9 cellular contexts compared by ENCODE assay signal in genomic region chr19:6590458-6591319, GRCh38. TPM values are rescaled to one million over a fixed set of nuclear protein-coding genes. Genes with fewer than 3 reads are reported as not detected.
DNase-seq lines count a peak whose midpoint lies in the region; ATAC-seq and TF ChIP-seq lines count a peak whose summit lies in the region.
"Had no signal": no experiment of that assay in that cellular context is flagged by ENCODE, and none has a peak within 500 bp of the region (broad histone marks: within the 10 kb centered on the region; RNA-seq: fewer than 3 reads in every experiment).

A gene with protein sequence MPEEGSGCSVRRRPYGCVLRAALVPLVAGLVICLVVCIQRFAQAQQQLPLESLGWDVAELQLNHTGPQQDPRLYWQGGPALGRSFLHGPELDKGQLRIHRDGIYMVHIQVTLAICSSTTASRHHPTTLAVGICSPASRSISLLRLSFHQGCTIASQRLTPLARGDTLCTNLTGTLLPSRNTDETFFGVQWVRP (minus strand): TSS chr19:6591150. CDS start chr19:6591002, 148 bp downstream.

- H3K9me3 Mint-ChIP-seq in H9 (peaks cover 2 to 14% of the 10 kb centered on the region in 2 experiments; a peak in 3 of 5 replicates), immature natural killer cell (no peaks in the 10 kb centered on the region)
- no peaks in the 10 kb centered on the region for H3K9me3 Mint-ChIP-seq in activated T-helper 2 cell treated with anti-CD3 and anti-CD28 coated beads, Interferon-gamma antibody, Interleukin-2, Interleukin-4, amounts not matched to agents 10 μg/mL and 5 μg/mL and 100 μg/mL, durations not matched to agents 14 hours and 24 hours and 36 hours
- H3K9me3 Mint-ChIP-seq in stimulated activated naive B cell treated with anti-CD40 and anti-IgM and Interleukin-4, amounts not matched to agents 10 μg/mL and 1 μg/mL and 100 μg/mL, for 72 hours, result no peaks in the 10 kb centered on the region

- H2BK20ac ChIP-seq in H9 (ENCODE audit: low read depth, low read length, poor library complexity, severe bottlenecking), result no peak within 1 kb of the TSS

- H3K27me3 ChIP-seq in H9 (ENCODE audit: insufficient read depth, low read length), result peaks cover 35% of the 10 kb centered on the region; the same call in 1 of the 2 replicates
- H3K27me3 ChIP-seq in ascending aorta, result no peaks in the 10 kb centered on the region

- no peak within 1 kb of the TSS for H2BK12ac ChIP-seq in H9 (ENCODE audit: insufficient read length, low read depth, low read length)

- H4K20me1 ChIP-seq in H9 (ENCODE audit: control insufficient read depth, insufficient read depth, insufficient read length), result peaks cover 2% of the 10 kb centered on the region

- no peak within 1 kb of the TSS for H3K4ac ChIP-seq in H9 (ENCODE audit: low read depth, low read length)

- H3K4me2 ChIP-seq in H9 (ENCODE audit: insufficient read depth, insufficient read length, low read length), result peak within 1 kb of the TSS; percentile 97

- H3K27ac Mint-ChIP-seq in H9, result no peak within 1 kb of the TSS
- peak within 1 kb of the TSS; percentile 89 for H3K27ac Mint-ChIP-seq in activated T-helper 2 cell treated with anti-CD3 and anti-CD28 coated beads, Interferon-gamma antibody, Interleukin-2, Interleukin-4, amounts not matched to agents 10 μg/mL and 5 μg/mL and 100 μg/mL, durations not matched to agents 14 hours and 24 hours and 36 hours
- peak within 1 kb of the TSS in 2 of 6 donors; percentile 37 to 60 for H3K27ac Mint-ChIP-seq in immature natural killer cell
- peak within 1 kb of the TSS; percentile 94 for H3K27ac Mint-ChIP-seq in stimulated activated naive B cell treated with anti-CD40 and anti-IgM and Interleukin-4, amounts not matched to agents 10 μg/mL and 1 μg/mL and 100 μg/mL, for 72 hours

- H2BK5ac ChIP-seq in H9 (ENCODE audit: insufficient read length, low read length), result no peak within 1 kb of the TSS

- H3K4me3 ChIP-seq in GM12864 (ENCODE audit: low read depth, low read length) (peak within 1 kb of the TSS; percentile 84), ascending aorta (peak within 1 kb of the TSS in 1 of 2 donors; percentile 12)

- no peak within 1 kb of the TSS for H2BK120ac ChIP-seq in H9 (ENCODE audit: low read depth, low read length, poor library complexity, severe bottlenecking)

- no peak within 1 kb of the TSS for H4K5ac ChIP-seq in H9 (ENCODE audit: insufficient read length, low read depth, low read length)

- no peaks in the 10 kb centered on the region for H3K36me3 Mint-ChIP-seq in H9 (ENCODE audit: insufficient read depth in 1 of 3, low read depth in 3 of 3)
- peaks cover 43% of the 10 kb centered on the region for H3K36me3 Mint-ChIP-seq in activated T-helper 2 cell treated with anti-CD3 and anti-CD28 coated beads, Interferon-gamma antibody, Interleukin-2, Interleukin-4, amounts not matched to agents 10 μg/mL and 5 μg/mL and 100 μg/mL, durations not matched to agents 14 hours and 24 hours and 36 hours (ENCODE audit: low read depth)
- peaks cover 0 to 4% (median 4%) of the 10 kb centered on the region in 3 donors for H3K36me3 Mint-ChIP-seq in immature natural killer cell
- peaks cover 38 to 45% of the 10 kb centered on the region in 2 donors for H3K36me3 Mint-ChIP-seq in stimulated activated naive B cell treated with anti-CD40 and anti-IgM and Interleukin-4, amounts not matched to agents 10 μg/mL and 1 μg/mL and 100 μg/mL, for 72 hours

- H3K4me1 Mint-ChIP-seq in H9, result peaks cover 35 to 41% of the 10 kb centered on the region in 2 experiments
- peaks cover 58% of the 10 kb centered on the region for H3K4me1 Mint-ChIP-seq in activated T-helper 2 cell treated with anti-CD3 and anti-CD28 coated beads, Interferon-gamma antibody, Interleukin-2, Interleukin-4, amounts not matched to agents 10 μg/mL and 5 μg/mL and 100 μg/mL, durations not matched to agents 14 hours and 24 hours and 36 hours (ENCODE audit: low read depth)
- H3K4me1 Mint-ChIP-seq in immature natural killer cell, result peaks cover 35 to 38% of the 10 kb centered on the region in 2 donors
- H3K4me1 Mint-ChIP-seq in stimulated activated naive B cell treated with anti-CD40 and anti-IgM and Interleukin-4, amounts not matched to agents 10 μg/mL and 1 μg/mL and 100 μg/mL, for 72 hours, result peaks cover 47 to 65% of the 10 kb centered on the region in 2 donors

- H2AFZ ChIP-seq in H9 (ENCODE audit: low read length), result no peak within 1 kb of the TSS

- H3K23ac ChIP-seq in H9 (ENCODE audit: insufficient read length, low read depth, low read length), result no peak within 1 kb of the TSS

- H3K36me3 ChIP-seq in ascending aorta, result no peaks in the 10 kb centered on the region

- H3K9ac ChIP-seq in H9 (ENCODE audit: extremely low read depth, insufficient read length, low read length), result no peak within 1 kb of the TSS

- no peak within 1 kb of the TSS for H3K18ac ChIP-seq in H9 (ENCODE audit: insufficient read length, low read depth, low read length)

- no CpG with 5 or more reads among the region's 49 CpGs for WGBS in H9 (ENCODE audit: extremely low coverage, insufficient read length, low lambda C conversion rate)

- no peak within 1 kb of the TSS for H3T11ph ChIP-seq in H9 (ENCODE audit: low read length)

- TF ChIP-seq CTCF in GM12864 (IDR thresholded peaks at IDR 0.05; ENCODE audit: low read depth, low read length, missing control alignments), result no peak
- TF ChIP-seq CTCF in H9 (conservative IDR thresholded peaks at IDR 0.05), result no peak
- no peak for TF ChIP-seq CTCF in ascending aorta (IDR thresholded peaks at IDR 0.05)

- H4K91ac ChIP-seq in H9 (ENCODE audit: insufficient read length, low read depth, low read length), result no peak within 1 kb of the TSS

- no peak within 1 kb of the TSS for H2AK5ac ChIP-seq in H9 (ENCODE audit: insufficient read length, low read length)

- H3K56ac ChIP-seq in H9 (ENCODE audit: insufficient read length, low read depth, low read length), result no peak within 1 kb of the TSS

- no peaks in the 10 kb centered on the region for H3K79me1 ChIP-seq in H9 (ENCODE audit: insufficient read depth, low read depth, low read length, poor library complexity, severe bottlenecking)

- intact Hi-C loops in activated T-helper 2 cell treated with anti-CD3 and anti-CD28 coated beads, Interferon-gamma antibody, Interleukin-2, Interleukin-4, amounts not matched to agents 10 μg/mL and 5 μg/mL and 100 μg/mL, durations not matched to agents 14 hours and 24 hours and 36 hours (cut with micrococcal nuclease), result loop anchor here (2.0 to 5.0 kb wide), 4 partner anchors 33 to 74 kb away; partner anchors contain the start of gene TNFSF9
- intact Hi-C loops in ascending aorta (cut with DNase I), result no loop called here

- H4K8ac ChIP-seq in H9 (replicated peaks; ENCODE audit: insufficient read length, low read depth, low read length), result no peak within 1 kb of the TSS

- DNase-seq in GM12864 (ENCODE audit: low read depth) (peak; percentile 88), H9 (peak; percentile 89), NCI-H526 treated with DMSO at 0.1 percent for 48 hours (lab: John Stamatoyannopoulos, UW) (peak; percentile 52), immature natural killer cell (peak; percentile 17 to 31 (median 20)), ascending aorta (ENCODE audit: low spot score in 2 of 2) (no peak), amygdala (lab: John Stamatoyannopoulos, UW) (no peak)
- DNase-seq in activated T-helper 2 cell treated with anti-CD3 and anti-CD28 coated beads, Interferon-gamma antibody, Interleukin-2, Interleukin-4, amounts not matched to agents 10 μg/mL and 5 μg/mL and 100 μg/mL, durations not matched to agents 14 hours and 24 hours and 36 hours (ENCODE audit: low spot score), result peak; percentile 65
- DNase-seq in stimulated activated naive B cell treated with anti-CD40 and anti-IgM and Interleukin-4, amounts not matched to agents 10 μg/mL and 1 μg/mL and 100 μg/mL, for 72 hours, result peak; percentile 76

- peak; percentile 72 to 75 for ATAC-seq in stimulated activated naive B cell treated with anti-CD40 and anti-IgM and Interleukin-4, amounts not matched to agents 10 μg/mL and 1 μg/mL and 100 μg/mL, for 72 hours (replicated peaks)

- H3K14ac ChIP-seq in H9 (ENCODE audit: insufficient read depth, low read length), result no peak within 1 kb of the TSS; the same call in 1 of the 2 replicates

- H3K79me2 ChIP-seq in H9 (ENCODE audit: insufficient read depth, low read length), result no peaks in the 10 kb centered on the region

- H3K9me3 ChIP-seq in H9 (ENCODE audit: control insufficient read depth, low read depth, low read length) (no peaks in the 10 kb centered on the region), ascending aorta (no peaks in the 10 kb centered on the region)

- H3K27me3 Mint-ChIP-seq in H9 (ENCODE audit: low read depth) (peaks cover 98% of the 10 kb centered on the region), immature natural killer cell (ENCODE audit: low read depth in 3 of 3) (peaks cover 12 to 39% (median 20%) of the 10 kb centered on the region in 3 donors)
- peaks cover 31% of the 10 kb centered on the region for H3K27me3 Mint-ChIP-seq in activated T-helper 2 cell treated with anti-CD3 and anti-CD28 coated beads, Interferon-gamma antibody, Interleukin-2, Interleukin-4, amounts not matched to agents 10 μg/mL and 5 μg/mL and 100 μg/mL, durations not matched to agents 14 hours and 24 hours and 36 hours (ENCODE audit: low read depth)
- H3K27me3 Mint-ChIP-seq in stimulated activated naive B cell treated with anti-CD40 and anti-IgM and Interleukin-4, amounts not matched to agents 10 μg/mL and 1 μg/mL and 100 μg/mL, for 72 hours, result peaks cover 21 to 28% of the 10 kb centered on the region in 2 donors

- H3K27ac ChIP-seq in H9 (ENCODE audit: insufficient read length, low read depth, low read length), result no peak within 1 kb of the TSS
- no peak within 1 kb of the TSS for H3K27ac ChIP-seq in ascending aorta
- H3K27ac ChIP-seq: VCaP had no signal

- peaks cover 31% of the 10 kb centered on the region for H3K23me2 ChIP-seq in H9 (ENCODE audit: insufficient read length, low read depth, low read length, poor library complexity, severe bottlenecking)

- H2BK15ac ChIP-seq in H9 (ENCODE audit: low read depth, low read length), result no peak within 1 kb of the TSS

- H3K4me1 ChIP-seq in H9 (ENCODE audit: insufficient read depth, low read length), result no peaks in the 10 kb centered on the region; the same call in 1 of the 2 replicates
- H3K4me1 ChIP-seq in ascending aorta, result peaks cover 0 to 3% of the 10 kb centered on the region in 2 donors

- H3K4me3 Mint-ChIP-seq in H9, result peak within 1 kb of the TSS; percentile 55 to 81
- peak within 1 kb of the TSS; percentile 99 for H3K4me3 Mint-ChIP-seq in activated T-helper 2 cell treated with anti-CD3 and anti-CD28 coated beads, Interferon-gamma antibody, Interleukin-2, Interleukin-4, amounts not matched to agents 10 μg/mL and 5 μg/mL and 100 μg/mL, durations not matched to agents 14 hours and 24 hours and 36 hours (ENCODE audit: low read depth)
- H3K4me3 Mint-ChIP-seq in immature natural killer cell, result peak within 1 kb of the TSS; percentile 53 to 77 (median 68)
- peak within 1 kb of the TSS; percentile 82 to 95 for H3K4me3 Mint-ChIP-seq in stimulated activated naive B cell treated with anti-CD40 and anti-IgM and Interleukin-4, amounts not matched to agents 10 μg/mL and 1 μg/mL and 100 μg/mL, for 72 hours

RNA-seq across cellular contexts. Expression of the gene that starts here (rescaled TPM):
- total RNA-seq in H9 (2021), result 1.2 and 1.3 TPM in 2 replicates
- 85.5 and 88.7 TPM in 2 replicates for total RNA-seq in activated T-helper 2 cell treated with anti-CD3 and anti-CD28 coated beads, Interferon-gamma antibody, Interleukin-2, Interleukin-4, amounts not matched to agents 10 μg/mL and 5 μg/mL and 100 μg/mL, durations not matched to agents 14 hours and 24 hours and 36 hours
- polyA plus RNA-seq in immature natural killer cell, result under 1 TPM in 2 of 3 donors, not detected in 1; 0.39 to 0.76 TPM
- total RNA-seq in ascending aorta, result not detected

Comparison
In these comparisons a context has a peak if more than half of its experiments do, and no peak if none do; other contexts are left out.
1. RNA of the gene that starts here (total RNA-seq): 85.5 to 88.7 TPM in activated T-helper 2 cell treated with anti-CD3 and anti-CD28 coated beads, Interferon-gamma antibody, Interleukin-2, Interleukin-4, amounts not matched to agents 10 μg/mL and 5 μg/mL and 100 μg/mL, durations not matched to agents 14 hours and 24 hours and 36 hours; 1.2 to 1.3 TPM in H9 and not detected in ascending aorta (single experiment); every median in the first group is over 10 times any median in the second.
2. Peak in DNase-seq in immature natural killer cell; RNA of the gene not detected or under 1 TPM.
3. DNase-seq: peak in GM12864 (single experiment), H9 (single experiment), NCI-H526 treated with DMSO at 0.1 percent for 48 hours (single experiment), activated T-helper 2 cell treated with anti-CD3 and anti-CD28 coated beads, Interferon-gamma antibody, Interleukin-2, Interleukin-4, amounts not matched to agents 10 μg/mL and 5 μg/mL and 100 μg/mL, durations not matched to agents 14 hours and 24 hours and 36 hours (single experiment) and stimulated activated naive B cell treated with anti-CD40 and anti-IgM and Interleukin-4, amounts not matched to agents 10 μg/mL and 1 μg/mL and 100 μg/mL, for 72 hours (single experiment); none in ascending aorta (0 of 2) and amygdala (0 of 56).
4. H3K27ac Mint-ChIP-seq: peak in activated T-helper 2 cell treated with anti-CD3 and anti-CD28 coated beads, Interferon-gamma antibody, Interleukin-2, Interleukin-4, amounts not matched to agents 10 μg/mL and 5 μg/mL and 100 μg/mL, durations not matched to agents 14 hours and 24 hours and 36 hours (single experiment) and stimulated activated naive B cell treated with anti-CD40 and anti-IgM and Interleukin-4, amounts not matched to agents 10 μg/mL and 1 μg/mL and 100 μg/mL, for 72 hours (single experiment); none in H9 (0 of 3).
5. Peak in every context shown above with its lines, with median percentiles within 50 percentile points of each other: H3K4me3 Mint-ChIP-seq.